26 cellular contexts compared by ENCODE assay signal in genomic region chr9:1956958-1957357, GRCh38.
"Had no signal": no experiment of that assay in that cellular context is flagged by ENCODE, and none has a peak within 500 bp of the region (broad histone marks: within the 10 kb centered on the region; RNA-seq: fewer than 3 reads in every experiment).

No MANE protein-coding gene starts in this region.

- H3K9me3 Mint-ChIP-seq: mesothelial cell of epicardium; naive thymus-derived CD4-positive, alpha-beta T cell; nephron; stimulated activated naive B cell treated with anti-CD40 and anti-IgM and Interleukin-4, amounts not matched to agents 10 μg/mL and 1 μg/mL and 100 μg/mL, for 72 hours had no signal

- FAIRE-seq: pancreas, urothelium cell line had no signal

- H3K4me3 Mint-ChIP-seq: mesothelial cell of epicardium; naive thymus-derived CD4-positive, alpha-beta T cell; nephron; neural crest cell; stimulated activated naive B cell treated with anti-CD40 and anti-IgM and Interleukin-4, amounts not matched to agents 10 μg/mL and 1 μg/mL and 100 μg/mL, for 72 hours had no signal

- DNase-seq: hypothalamus; islet precursor cell; left ventricle myocardium inferior; mesendoderm; naive thymus-derived CD4-positive, alpha-beta T cell; nucleus accumbens; pancreas; posterior cingulate gyrus; retina; right cardiac atrium; stimulated activated CD4-positive, alpha-beta T cell treated with anti-CD3 and anti-CD28 coated beads, Interleukin-12 subunit alpha, Interleukin-12 subunit beta, amount 100 ng/mL, for 4 hours; stimulated activated CD4-positive, alpha-beta T cell treated with anti-CD3 and anti-CD28 coated beads, Interleukin-15, amount 100 ng/mL, for 24 hours; stimulated activated CD4-positive, alpha-beta T cell treated with anti-CD3 and anti-CD28 coated beads, Interleukin-2, amount 100 ng/mL, for 24 hours; stimulated activated CD4-positive, alpha-beta T cell treated with anti-CD3 and anti-CD28 coated beads, Interleukin-4, amount 100 ng/mL, for 1 hour; stimulated activated naive B cell treated with anti-CD40 and anti-IgM and Interleukin-4, amounts not matched to agents 10 μg/mL and 1 μg/mL and 100 μg/mL, for 72 hours; stimulated activated naive CD8-positive, alpha-beta T cell treated with anti-CD3 and anti-CD28 coated beads, Interleukin-15, Interleukin-2, amounts not matched to agents 100 U/mL and 50 U/mL, for 24 hours; stomach; testis; thyroid gland; transverse colon; upper lobe of right lung had no signal

- ATAC-seq: naive thymus-derived CD4-positive, alpha-beta T cell; pancreas; right cardiac atrium; sciatic nerve; stimulated activated naive B cell treated with anti-CD40 and anti-IgM and Interleukin-4, amounts not matched to agents 10 μg/mL and 1 μg/mL and 100 μg/mL, for 72 hours; stimulated activated naive CD8-positive, alpha-beta T cell treated with anti-CD3 and anti-CD28 coated beads, Interleukin-15, Interleukin-2, amounts not matched to agents 100 U/mL and 50 U/mL, for 24 hours; upper lobe of right lung had no signal

- H3K27ac Mint-ChIP-seq: mesothelial cell of epicardium; naive thymus-derived CD4-positive, alpha-beta T cell; stimulated activated naive B cell treated with anti-CD40 and anti-IgM and Interleukin-4, amounts not matched to agents 10 μg/mL and 1 μg/mL and 100 μg/mL, for 72 hours had no signal

- H3K4me1 Mint-ChIP-seq: mesothelial cell of epicardium; neural crest cell; stimulated activated naive B cell treated with anti-CD40 and anti-IgM and Interleukin-4, amounts not matched to agents 10 μg/mL and 1 μg/mL and 100 μg/mL, for 72 hours had no signal

- H3K36me3 Mint-ChIP-seq: mesothelial cell of epicardium; naive thymus-derived CD4-positive, alpha-beta T cell; stimulated activated naive B cell treated with anti-CD40 and anti-IgM and Interleukin-4, amounts not matched to agents 10 μg/mL and 1 μg/mL and 100 μg/mL, for 72 hours had no signal
